Comparison of ENCODE assay signal across 8 cellular contexts in genomic region chr22:46815896-46816721, GRCh38. TPM values are rescaled to one million over a fixed set of nuclear protein-coding genes. Genes with fewer than 3 reads are reported as not detected.
DNase-seq lines count a peak whose midpoint lies in the region; ATAC-seq, FAIRE-seq and TF ChIP-seq lines count a peak whose summit lies in the region.

No MANE protein-coding gene starts in this region.

- no peak overlapping the region for H4K8ac ChIP-seq in H9 (replicated peaks; ENCODE audit: insufficient read length, low read depth, low read length)

- CTCF ChIA-PET in activated CD4-positive, alpha-beta memory T cell treated with anti-CD3 and anti-CD28 coated beads for 36 hours (lab: Charles Lee) = interaction anchor here (1.2 to 1.6 kb wide), 3 partner anchors 12 to 58 kb away, joined by 3 to 9 read pairs (median 4); no protein-coding TSS in a partner anchor

- no CpG with 5 or more reads among the region's 15 CpGs for WGBS in H9 (ENCODE audit: extremely low coverage, insufficient read length, low lambda C conversion rate)
- 45 to 75% methylated on average over 3 to 6 of the region's 15 CpGs for WGBS in gastroesophageal sphincter (ENCODE audit: low coverage in 1 of 2), 2 donors

- H2BK120ac ChIP-seq in H9 (ENCODE audit: low read depth, low read length, poor library complexity, severe bottlenecking) = no peak overlapping the region

- H3K9me3 ChIP-seq in H9 (ENCODE audit: control insufficient read depth, low read depth, low read length) = no peaks in the 10 kb centered on the region
- no peaks in the 10 kb centered on the region for H3K9me3 ChIP-seq in gastroesophageal sphincter

- H2BK12ac ChIP-seq in H9 (ENCODE audit: insufficient read length, low read depth, low read length) = no peak overlapping the region

- H3K18ac ChIP-seq in H9 (ENCODE audit: insufficient read length, low read depth, low read length) = no peak overlapping the region

- H2AK5ac ChIP-seq in H9 (ENCODE audit: insufficient read length, low read length) = no peak overlapping the region

- no peak overlapping the region for H2BK15ac ChIP-seq in H9 (ENCODE audit: low read depth, low read length)

- no peak overlapping the region for H2BK5ac ChIP-seq in H9 (ENCODE audit: insufficient read length, low read length)

- H3K9ac ChIP-seq in H9 (ENCODE audit: extremely low read depth, insufficient read length, low read length) = no peak overlapping the region

- no peak for FAIRE-seq in GM12891 (lab: Jason Lieb, UNC)

- H4K91ac ChIP-seq in H9 (ENCODE audit: insufficient read length, low read depth, low read length) = no peak overlapping the region

- no peak overlapping the region for H4K5ac ChIP-seq in H9 (ENCODE audit: insufficient read length, low read depth, low read length)

- POLR2A ChIA-PET in activated CD4-positive, alpha-beta memory T cell treated with anti-CD3 and anti-CD28 coated beads for 36 hours (lab: Charles Lee) = no interaction called here

- intact Hi-C loops in activated CD4-positive, alpha-beta memory T cell treated with anti-CD3 and anti-CD28 coated beads for 36 hours (cut with micrococcal nuclease) = no loop called here

- H2AFZ ChIP-seq in H9 (ENCODE audit: low read length) = no peak overlapping the region

- DNase-seq in H9 (no peak), GM12891 (ENCODE audit: insufficient read length, low spot score) (no peak)
- DNase-seq in activated CD4-positive, alpha-beta memory T cell treated with anti-CD3 and anti-CD28 coated beads for 36 hours = no peak
- no peak for DNase-seq in activated effector memory CD4-positive, alpha-beta T cell treated with Interleukin-2 at 50 U/mL for 16 hours

- no peak overlapping the region for H3T11ph ChIP-seq in H9 (ENCODE audit: low read length)

- H3K9me3 Mint-ChIP-seq in H9 = no peaks in the 10 kb centered on the region
- H3K9me3 Mint-ChIP-seq in stimulated activated memory B cell treated with anti-CD40 and anti-IgM and Interleukin-4, amounts not matched to agents 10 μg/mL and 1 μg/mL and 100 μg/mL, for 72 hours = peaks cover 2% of the 10 kb centered on the region
- no peaks in the 10 kb centered on the region for H3K9me3 Mint-ChIP-seq in activated CD4-positive, alpha-beta memory T cell treated with anti-CD3 and anti-CD28 coated beads for 36 hours

- no peaks in the 10 kb centered on the region for H3K79me1 ChIP-seq in H9 (ENCODE audit: insufficient read depth, low read depth, low read length, poor library complexity, severe bottlenecking)

- H3K27ac ChIP-seq in H9 (ENCODE audit: insufficient read length, low read depth, low read length) = no peak overlapping the region
- H3K27ac ChIP-seq in gastroesophageal sphincter = peak overlapping the region in 1 of 4 donors; percentile 43

- H4K20me1 ChIP-seq in H9 (ENCODE audit: control insufficient read depth, insufficient read depth, insufficient read length) = peaks cover 3% of the 10 kb centered on the region

- no peak overlapping the region for H3K56ac ChIP-seq in H9 (ENCODE audit: insufficient read length, low read depth, low read length)

- H3K14ac ChIP-seq in H9 (ENCODE audit: insufficient read depth, low read length) = no peak overlapping the region

- H3K27me3 ChIP-seq in H9 (ENCODE audit: insufficient read depth, low read length) (no peaks in the 10 kb centered on the region), gastroesophageal sphincter (no peaks in the 10 kb centered on the region)

- H3K36me3 Mint-ChIP-seq in H9 (ENCODE audit: insufficient read depth in 1 of 3, low read depth in 3 of 3) = peaks cover 3 to 9% (median 6%) of the 10 kb centered on the region in 3 experiments
- H3K36me3 Mint-ChIP-seq in stimulated activated memory B cell treated with anti-CD40 and anti-IgM and Interleukin-4, amounts not matched to agents 10 μg/mL and 1 μg/mL and 100 μg/mL, for 72 hours = peaks cover 70% of the 10 kb centered on the region
- peaks cover 21% of the 10 kb centered on the region for H3K36me3 Mint-ChIP-seq in activated CD4-positive, alpha-beta memory T cell treated with anti-CD3 and anti-CD28 coated beads for 36 hours

- H3K4me3 ChIP-seq in gastroesophageal sphincter = no peak overlapping the region

- no peak overlapping the region for H3K4me3 Mint-ChIP-seq in H9
- no peak overlapping the region for H3K4me3 Mint-ChIP-seq in stimulated activated memory B cell treated with anti-CD40 and anti-IgM and Interleukin-4, amounts not matched to agents 10 μg/mL and 1 μg/mL and 100 μg/mL, for 72 hours
- H3K4me3 Mint-ChIP-seq in activated CD4-positive, alpha-beta memory T cell treated with anti-CD3 and anti-CD28 coated beads for 36 hours = no peak overlapping the region

- no peak overlapping the region for H3K23ac ChIP-seq in H9 (ENCODE audit: insufficient read length, low read depth, low read length)

- no peaks in the 10 kb centered on the region for H3K23me2 ChIP-seq in H9 (ENCODE audit: insufficient read length, low read depth, low read length, poor library complexity, severe bottlenecking)

- no peaks in the 10 kb centered on the region for H3K27me3 Mint-ChIP-seq in H9 (ENCODE audit: low read depth)
- no peaks in the 10 kb centered on the region for H3K27me3 Mint-ChIP-seq in stimulated activated memory B cell treated with anti-CD40 and anti-IgM and Interleukin-4, amounts not matched to agents 10 μg/mL and 1 μg/mL and 100 μg/mL, for 72 hours
- H3K27me3 Mint-ChIP-seq in activated CD4-positive, alpha-beta memory T cell treated with anti-CD3 and anti-CD28 coated beads for 36 hours = no peaks in the 10 kb centered on the region

- no peak overlapping the region for H3K4me2 ChIP-seq in H9 (ENCODE audit: insufficient read depth, insufficient read length, low read length)

- peak; percentile 83 for ATAC-seq in SK-N-SH treated with all-trans-retinoic acid at 6 μM for 48 hours
- peak; percentile 53 for ATAC-seq in gastroesophageal sphincter
- ATAC-seq in stimulated activated memory B cell treated with anti-CD40 and anti-IgM and Interleukin-4, amounts not matched to agents 10 μg/mL and 1 μg/mL and 100 μg/mL, for 72 hours = peak; percentile 65
- no peak for ATAC-seq in HG03521 (IDR thresholded peaks at IDR 0.05; ENCODE audit: unreplicated experiment)

- no peak overlapping the region; the same call in 1 of the 2 replicates for H3K4ac ChIP-seq in H9 (ENCODE audit: low read depth, low read length)

- no peak for TF ChIP-seq EP300 in gastroesophageal sphincter (IDR thresholded peaks at IDR 0.05)

- no peak overlapping the region for H2BK20ac ChIP-seq in H9 (ENCODE audit: low read depth, low read length, poor library complexity, severe bottlenecking)

- H3K4me1 ChIP-seq in H9 (ENCODE audit: insufficient read depth, low read length) (no peaks in the 10 kb centered on the region), gastroesophageal sphincter (peaks cover 0 to 29% (median 12%) of the 10 kb centered on the region in 3 donors)

- no peaks in the 10 kb centered on the region; the same call in 1 of the 2 replicates for H3K79me2 ChIP-seq in H9 (ENCODE audit: insufficient read depth, low read length)

- peak overlapping the region in 1 of 3 experiments; percentile 3; a peak in 2 of 7 replicates for H3K27ac Mint-ChIP-seq in H9
- peak overlapping the region; percentile 31 for H3K27ac Mint-ChIP-seq in stimulated activated memory B cell treated with anti-CD40 and anti-IgM and Interleukin-4, amounts not matched to agents 10 μg/mL and 1 μg/mL and 100 μg/mL, for 72 hours
- H3K27ac Mint-ChIP-seq in activated CD4-positive, alpha-beta memory T cell treated with anti-CD3 and anti-CD28 coated beads for 36 hours = no peak overlapping the region

- TF ChIP-seq POLR2A in gastroesophageal sphincter (IDR thresholded peaks at IDR 0.05) (no peak), GM12891 (IDR thresholded peaks at IDR 0.05; ENCODE audit: low read depth, low read length) (no peak)

- peaks cover 9 to 22% of the 10 kb centered on the region in 2 experiments for H3K4me1 Mint-ChIP-seq in H9
- H3K4me1 Mint-ChIP-seq in stimulated activated memory B cell treated with anti-CD40 and anti-IgM and Interleukin-4, amounts not matched to agents 10 μg/mL and 1 μg/mL and 100 μg/mL, for 72 hours = peaks cover 74% of the 10 kb centered on the region
- peaks cover 47% of the 10 kb centered on the region for H3K4me1 Mint-ChIP-seq in activated CD4-positive, alpha-beta memory T cell treated with anti-CD3 and anti-CD28 coated beads for 36 hours (ENCODE audit: low read depth)

- peaks cover 0 to 2% of the 10 kb centered on the region in 2 donors for H3K36me3 ChIP-seq in gastroesophageal sphincter

- TF ChIP-seq CTCF in H9 (conservative IDR thresholded peaks at IDR 0.05) (0 out of 3 replicates have a peak, but pooled peaks have one; percentile 13), gastroesophageal sphincter (IDR thresholded peaks at IDR 0.05) (no peak)

TF ChIP-seq in SK-N-SH treated with all-trans-retinoic acid at 6 μM for 48 hours, 23 proteins besides CTCF, POLR2A, EP300 and RAD21 (continues in another document):
- no peak for TF ChIP-seq CREB5 (CRISPR knock-in tag; IDR thresholded peaks at IDR 0.05; ENCODE audit: low read depth)
- TF ChIP-seq ISL1 (CRISPR knock-in tag; IDR thresholded peaks at IDR 0.05) = no peak
- no peak for TF ChIP-seq ZNF70 (CRISPR knock-in tag; IDR thresholded peaks at IDR 0.05)

TF ChIP-seq in GM12891, 5 proteins besides CTCF, POLR2A, EP300 and RAD21:
- TF ChIP-seq TAF1 (IDR thresholded peaks at IDR 0.05; ENCODE audit: low read depth, low read length) (no peak), PAX5 (IDR thresholded peaks at IDR 0.05; ENCODE audit: insufficient read depth, low read length, severe bottlenecking) (no peak), SPI1 (IDR thresholded peaks at IDR 0.05; ENCODE audit: low read depth, low read length) (no peak), POU2F2 (IDR thresholded peaks at IDR 0.05; ENCODE audit: low read depth, low read length) (no peak), POLR2AphosphoS5 (IDR thresholded peaks at IDR 0.05; ENCODE audit: low read depth, low read length) (no peak)

RNA-seq across cellular contexts. Expression of gene TBC1D22A, which starts 53.7 kb away (rescaled TPM):
- 19.3 and 20.8 TPM in 2 replicates for total RNA-seq in H9 (2021)
- 10 to 100 TPM; 16.2 to 22.2 (median 17.8) TPM for total RNA-seq in gastroesophageal sphincter
- 10 to 100 TPM; 33.2 to 34.9 TPM for total RNA-seq in activated CD4-positive, alpha-beta memory T cell treated with anti-CD3 and anti-CD28 coated beads for 36 hours
- polyA plus RNA-seq in GM12891 (2012; ENCODE audit: low read depth, missing spikeins) = 41.0 TPM
